In the genomic region with DNA sequence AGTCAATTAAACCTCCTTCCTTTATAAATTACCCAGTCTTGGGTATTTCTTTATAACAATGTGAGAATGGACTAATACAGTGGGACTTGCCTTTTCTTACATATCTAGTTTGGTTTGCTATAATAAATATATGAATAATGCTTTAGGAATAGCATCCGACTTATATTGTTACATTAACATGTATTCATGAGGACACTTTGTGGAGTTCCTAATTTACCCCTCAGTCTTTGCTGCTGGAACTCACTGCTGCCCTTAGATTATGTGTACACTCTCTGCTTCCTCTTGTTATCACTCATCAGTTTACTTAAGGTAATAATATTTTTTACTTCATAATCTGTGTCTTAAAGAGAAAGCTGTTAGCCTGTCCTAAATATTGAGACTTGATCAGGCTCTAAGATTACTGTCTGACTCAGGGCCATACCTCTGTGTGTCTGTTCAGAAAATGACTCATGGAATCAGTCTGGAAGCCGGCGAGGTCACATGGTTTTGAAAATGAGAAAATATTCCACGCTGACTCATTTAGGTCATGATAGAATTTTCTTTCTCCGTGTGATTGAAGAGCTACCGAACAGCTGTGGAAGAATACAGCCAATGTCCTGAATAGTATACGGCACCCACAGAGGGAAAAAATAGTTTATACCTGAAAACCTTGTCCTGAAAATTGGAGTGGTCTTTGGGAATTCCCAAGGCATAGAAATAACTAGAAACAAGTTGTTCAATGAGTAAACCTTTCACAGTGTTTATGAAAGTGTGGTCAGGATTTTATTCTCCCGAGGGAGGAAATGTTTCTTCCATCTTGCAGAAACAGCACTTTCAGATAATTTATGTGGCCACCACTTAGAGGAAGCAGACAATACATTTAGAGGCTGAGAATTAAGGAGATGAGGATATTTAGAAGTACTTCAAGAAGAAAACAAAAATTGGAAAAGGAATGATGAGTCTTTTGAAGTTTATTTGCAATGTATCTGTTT, we compare ENCODE assay signal across 8 cellular contexts.
DNase-seq lines count a peak whose midpoint lies in the region; ATAC-seq and FAIRE-seq lines count a peak whose summit lies in the region.

No MANE protein-coding gene starts in this region.

- no peaks in the 10 kb centered on the region for H3K9me3 ChIP-seq in effector memory CD4-positive, alpha-beta T cell (ENCODE audit: control insufficient read depth, low read length)

- H3K4me3 Mint-ChIP-seq in stimulated activated memory B cell treated with anti-CD40 and anti-IgM and Interleukin-4, amounts not matched to agents 10 μg/mL and 1 μg/mL and 100 μg/mL, for 72 hours, result no peak overlapping the region

- peak; percentile 62 for ATAC-seq in GM21515 (IDR thresholded peaks at IDR 0.05; ENCODE audit: unreplicated experiment)
- ATAC-seq in stimulated activated memory B cell treated with anti-CD40 and anti-IgM and Interleukin-4, amounts not matched to agents 10 μg/mL and 1 μg/mL and 100 μg/mL, for 72 hours, result peak; percentile 77

- H3K27ac Mint-ChIP-seq in stimulated activated memory B cell treated with anti-CD40 and anti-IgM and Interleukin-4, amounts not matched to agents 10 μg/mL and 1 μg/mL and 100 μg/mL, for 72 hours, result no peak overlapping the region

- no peak overlapping the region for H3K27ac ChIP-seq in effector memory CD4-positive, alpha-beta T cell (ENCODE audit: insufficient read depth, low read length, poor library complexity, severe bottlenecking)

- no peaks in the 10 kb centered on the region for H3K4me1 Mint-ChIP-seq in stimulated activated memory B cell treated with anti-CD40 and anti-IgM and Interleukin-4, amounts not matched to agents 10 μg/mL and 1 μg/mL and 100 μg/mL, for 72 hours

- peaks cover 5% of the 10 kb centered on the region for H3K36me3 Mint-ChIP-seq in stimulated activated memory B cell treated with anti-CD40 and anti-IgM and Interleukin-4, amounts not matched to agents 10 μg/mL and 1 μg/mL and 100 μg/mL, for 72 hours

- no peaks in the 10 kb centered on the region for H3K4me1 ChIP-seq in effector memory CD4-positive, alpha-beta T cell (ENCODE audit: control insufficient read depth, insufficient read depth, low read length, poor library complexity, severe bottlenecking)

- no peaks in the 10 kb centered on the region for H3K27me3 Mint-ChIP-seq in stimulated activated memory B cell treated with anti-CD40 and anti-IgM and Interleukin-4, amounts not matched to agents 10 μg/mL and 1 μg/mL and 100 μg/mL, for 72 hours

- H3K9me3 Mint-ChIP-seq in stimulated activated memory B cell treated with anti-CD40 and anti-IgM and Interleukin-4, amounts not matched to agents 10 μg/mL and 1 μg/mL and 100 μg/mL, for 72 hours, result peaks cover 2% of the 10 kb centered on the region

- H3K36me3 ChIP-seq in effector memory CD4-positive, alpha-beta T cell (ENCODE audit: control insufficient read depth, insufficient read depth, low read length), result no peaks in the 10 kb centered on the region

- FAIRE-seq in HTR-8/SVneo (lab: Jason Lieb, UNC) (no peak), islet of Langerhans (lab: Jason Lieb, UNC) (peak; percentile 94)

- no peaks in the 10 kb centered on the region for H3K27me3 ChIP-seq in effector memory CD4-positive, alpha-beta T cell (replicated peaks; ENCODE audit: control insufficient read depth, insufficient read depth, low read length, poor library complexity, severe bottlenecking)

- DNase-seq in DMS53 treated with DMSO at 0.1 percent for 48 hours (lab: John Stamatoyannopoulos, UW; ENCODE audit: unreplicated experiment) (peak; percentile 98), HTR-8/SVneo (ENCODE audit: insufficient read length, low spot score) (peak; percentile 64), amniotic epithelial cell (ENCODE audit: low read depth) (peak; percentile 95), midbrain (lab: John Stamatoyannopoulos, UW) (no peak)
- no peak for DNase-seq in effector memory CD4-positive, alpha-beta T cell

- H3K4me3 ChIP-seq in effector memory CD4-positive, alpha-beta T cell (ENCODE audit: insufficient read depth, low read depth, low read length, poor library complexity, severe bottlenecking), result no peak overlapping the region

Comparison
In these comparisons a context has a peak if more than half of its experiments do, and no peak if none do; other contexts are left out.
1. DNase-seq: peak in DMS53 treated with DMSO at 0.1 percent for 48 hours (single experiment), HTR-8/SVneo (single experiment) and amniotic epithelial cell (single experiment); none in effector memory CD4-positive, alpha-beta T cell (0 of 3) and midbrain (single experiment).